17 cellular contexts compared by ENCODE assay signal in genomic region chr14:20607617-20608016, GRCh38. TPM values are rescaled to one million over a fixed set of nuclear protein-coding genes. Genes with fewer than 3 reads are reported as not detected.
DNase-seq lines count a peak whose midpoint lies in the region; ATAC-seq and TF ChIP-seq lines count a peak whose summit lies in the region.
"Had no signal": no experiment of that assay in that cellular context is flagged by ENCODE, and none has a peak within 500 bp of the region (broad histone marks: within the 10 kb centered on the region; RNA-seq: fewer than 3 reads in every experiment).

No MANE protein-coding gene starts in this region.

- peak; percentile 19 for DNase-seq in activated naive CD4-positive, alpha-beta T cell treated with anti-CD3 and anti-CD28 coated beads for 36 hours
- no peak for DNase-seq in activated naive CD4-positive, alpha-beta T cell treated with anti-CD3 and anti-CD28 coated beads, Interleukin-2, amount 50 U/mL, for 16 hours
- DNase-seq in GM13977 (ENCODE audit: low spot score) (peak; percentile 32), osteoblast (ENCODE audit: insufficient read length, low spot score, missing footprints) (no peak)
- DNase-seq: DMS79 treated with DMSO at 0.1 percent for 48 hours, HCEC 1CT, NCI-H1694 treated with DMSO at 0.1 percent for 48 hours, NCI-H524, NCI-H82, PC-9, SIG-M5 had no signal

- CTCF ChIA-PET in activated naive CD4-positive, alpha-beta T cell treated with anti-CD3 and anti-CD28 coated beads for 36 hours (lab: Charles Lee): interaction anchor here (0.9 to 5.7 kb wide), 12 partner anchors 7 to 281 kb away, joined by 3 to 48 read pairs (median 10); partner anchors contain the start of genes PARP2, PIP4P1 and TEP1

- no peaks in the 10 kb centered on the region for H3K36me3 Mint-ChIP-seq in activated naive CD4-positive, alpha-beta T cell treated with anti-CD3 and anti-CD28 coated beads for 36 hours (ENCODE audit: low read depth)
- H3K36me3 Mint-ChIP-seq in activated T-helper 17 cell treated with anti-CD3 and anti-CD28 coated beads, Interleukin-2, amount 50 U/mL, for 72 hours (ENCODE audit: low read depth): no peaks in the 10 kb centered on the region

- peak overlapping the region; percentile 52 for H3K4me2 ChIP-seq in osteoblast (ENCODE audit: insufficient read depth, low read length)
- H3K4me2 ChIP-seq: PC-9 had no signal

- ATAC-seq in activated T-helper 17 cell treated with anti-CD3 and anti-CD28 coated beads, Interleukin-2, amount 50 U/mL, for 72 hours (replicated peaks): peak; percentile 36
- no peak for ATAC-seq in HG03159 (IDR thresholded peaks at IDR 0.05; ENCODE audit: unreplicated experiment)
- ATAC-seq in GM19035 (IDR thresholded peaks at IDR 0.05; ENCODE audit: unreplicated experiment): no peak
- ATAC-seq: SK-N-SH treated with all-trans-retinoic acid at 6 μM for 48 hours had no signal

- no peaks in the 10 kb centered on the region for H3K27me3 ChIP-seq in osteoblast (ENCODE audit: insufficient read depth, low read length)

- no peak for TF ChIP-seq CTCF in GM13977 (IDR thresholded peaks at IDR 0.05; ENCODE audit: extremely low read depth, insufficient read depth, missing control alignments)
- no peak for TF ChIP-seq CTCF in osteoblast (IDR thresholded peaks at IDR 0.05; ENCODE audit: extremely low read depth, low read depth, low read length)

- in situ Hi-C loops in GM13977 (cut with MboI; ENCODE audit: low pct_unique_long_range_greater_than_20kb, low sequenced_read_pairs, unreplicated experiment): no loop called here

- no peaks in the 10 kb centered on the region for H3K4me1 Mint-ChIP-seq in activated naive CD4-positive, alpha-beta T cell treated with anti-CD3 and anti-CD28 coated beads for 36 hours (ENCODE audit: low read depth)
- peaks cover 8% of the 10 kb centered on the region for H3K4me1 Mint-ChIP-seq in activated T-helper 17 cell treated with anti-CD3 and anti-CD28 coated beads, Interleukin-2, amount 50 U/mL, for 72 hours

- H3K36me3 ChIP-seq in osteoblast (ENCODE audit: insufficient read depth, low read length): no peaks in the 10 kb centered on the region

- H3K4me1 ChIP-seq in osteoblast (ENCODE audit: insufficient read depth, low read length): peaks cover 5% of the 10 kb centered on the region

- H3K9me3 Mint-ChIP-seq in activated naive CD4-positive, alpha-beta T cell treated with anti-CD3 and anti-CD28 coated beads for 36 hours: no peaks in the 10 kb centered on the region
- no peaks in the 10 kb centered on the region for H3K9me3 Mint-ChIP-seq in activated T-helper 17 cell treated with anti-CD3 and anti-CD28 coated beads, Interleukin-2, amount 50 U/mL, for 72 hours

- peak overlapping the region; percentile 16 for H3K4me3 ChIP-seq in osteoblast (ENCODE audit: insufficient read depth, low read length)
- H3K4me3 ChIP-seq: PC-9 had no signal

- H3K79me2 ChIP-seq in osteoblast (ENCODE audit: insufficient read depth, low read length): no peaks in the 10 kb centered on the region

- no peaks in the 10 kb centered on the region for H4K20me1 ChIP-seq in osteoblast (ENCODE audit: insufficient read depth, low read length)

- intact Hi-C loops in activated naive CD4-positive, alpha-beta T cell treated with anti-CD3 and anti-CD28 coated beads for 36 hours (cut with micrococcal nuclease): no loop called here

- no peaks in the 10 kb centered on the region for H3K9me3 ChIP-seq in osteoblast (ENCODE audit: low read depth, low read length)

- no peak overlapping the region for H3K27ac Mint-ChIP-seq in activated naive CD4-positive, alpha-beta T cell treated with anti-CD3 and anti-CD28 coated beads for 36 hours
- H3K27ac Mint-ChIP-seq in activated T-helper 17 cell treated with anti-CD3 and anti-CD28 coated beads, Interleukin-2, amount 50 U/mL, for 72 hours: no peak overlapping the region

- no peak overlapping the region for H3K27ac ChIP-seq in osteoblast (ENCODE audit: low read depth, low read length)
- H3K27ac ChIP-seq: C4-2B, PC-9, RWPE1 had no signal

- H2AFZ ChIP-seq in osteoblast (ENCODE audit: low read length): peak overlapping the region; percentile 83
- H2AFZ ChIP-seq: PC-9 had no signal

- no peaks in the 10 kb centered on the region for H3K27me3 Mint-ChIP-seq in activated naive CD4-positive, alpha-beta T cell treated with anti-CD3 and anti-CD28 coated beads for 36 hours (ENCODE audit: low read depth)
- no peaks in the 10 kb centered on the region for H3K27me3 Mint-ChIP-seq in activated T-helper 17 cell treated with anti-CD3 and anti-CD28 coated beads, Interleukin-2, amount 50 U/mL, for 72 hours

- no peak overlapping the region for H3K4me3 Mint-ChIP-seq in activated naive CD4-positive, alpha-beta T cell treated with anti-CD3 and anti-CD28 coated beads for 36 hours
- H3K4me3 Mint-ChIP-seq in activated T-helper 17 cell treated with anti-CD3 and anti-CD28 coated beads, Interleukin-2, amount 50 U/mL, for 72 hours: peak overlapping the region; percentile 5

RNA-seq across cellular contexts. Expression of gene RNASE12, which starts 16.4 kb away (rescaled TPM):
- total RNA-seq in activated naive CD4-positive, alpha-beta T cell treated with anti-CD3 and anti-CD28 coated beads for 36 hours: not detected
- total RNA-seq in activated T-helper 17 cell treated with anti-CD3 and anti-CD28 coated beads, Interleukin-2, amount 50 U/mL, for 72 hours: not detected
- total RNA-seq in osteoblast: not detected in 2 replicates
- total RNA-seq: PC-9 had no signal

RNA-seq across cellular contexts. Expression of gene RNASE11, which starts 19.8 kb away (rescaled TPM):
- total RNA-seq in activated naive CD4-positive, alpha-beta T cell treated with anti-CD3 and anti-CD28 coated beads for 36 hours: not detected
- total RNA-seq in activated T-helper 17 cell treated with anti-CD3 and anti-CD28 coated beads, Interleukin-2, amount 50 U/mL, for 72 hours: not detected
- total RNA-seq in osteoblast: not detected in 2 replicates
- total RNA-seq: PC-9 had no signal

RNA-seq across cellular contexts. Expression of gene OR6S1, which starts 33.9 kb away (rescaled TPM):
- total RNA-seq in activated naive CD4-positive, alpha-beta T cell treated with anti-CD3 and anti-CD28 coated beads for 36 hours: not detected
- not detected for total RNA-seq in activated T-helper 17 cell treated with anti-CD3 and anti-CD28 coated beads, Interleukin-2, amount 50 U/mL, for 72 hours
- not detected in 2 replicates for total RNA-seq in osteoblast
- total RNA-seq: PC-9 had no signal

RNA-seq across cellular contexts. Expression of gene RNASE9, which starts 46.8 kb away (rescaled TPM):
- total RNA-seq in activated naive CD4-positive, alpha-beta T cell treated with anti-CD3 and anti-CD28 coated beads for 36 hours: not detected
- not detected for total RNA-seq in activated T-helper 17 cell treated with anti-CD3 and anti-CD28 coated beads, Interleukin-2, amount 50 U/mL, for 72 hours
- total RNA-seq in osteoblast: not detected in 2 replicates
- total RNA-seq: PC-9 had no signal

Comparison
In these comparisons a context has a peak if more than half of its experiments do, and no peak if none do; other contexts are left out.
1. DNase-seq: peak in activated naive CD4-positive, alpha-beta T cell treated with anti-CD3 and anti-CD28 coated beads for 36 hours (single experiment) and GM13977 (single experiment); none in activated naive CD4-positive, alpha-beta T cell treated with anti-CD3 and anti-CD28 coated beads, Interleukin-2, amount 50 U/mL, for 16 hours (single experiment) and osteoblast (single experiment).